ENCODE assay signal across 14 cellular contexts in the genomic region with DNA sequence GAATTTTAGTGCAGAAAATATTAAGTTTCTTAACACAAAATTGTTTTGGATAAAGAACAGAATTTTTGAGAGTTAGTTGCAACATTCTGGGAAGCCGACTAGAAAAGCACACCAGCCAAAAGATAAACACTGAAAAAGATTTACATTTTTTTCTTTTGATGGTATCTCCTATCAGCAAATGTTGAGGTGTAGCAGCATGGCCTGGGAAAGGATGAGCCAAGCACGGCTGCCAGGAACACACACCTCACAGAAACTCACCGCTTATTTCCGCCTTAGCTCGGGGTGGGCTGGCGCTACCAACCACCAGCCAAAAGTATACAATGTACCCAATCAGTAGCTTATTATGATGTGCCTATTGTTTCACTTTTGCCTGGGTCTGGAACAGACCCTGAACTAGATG.
DNase-seq lines count a peak whose midpoint lies in the region; ATAC-seq and TF ChIP-seq lines count a peak whose summit lies in the region.
"Had no signal": no experiment of that assay in that cellular context is flagged by ENCODE, and none has a peak within 500 bp of the region (broad histone marks: within the 10 kb centered on the region; RNA-seq: fewer than 3 reads in every experiment).

No MANE protein-coding gene starts in this region.

- H3K27ac ChIP-seq in esophagus squamous epithelium = peak overlapping the region in 3 of 4 donors; percentile 38 to 76 (median 71)

- H3K4me3 Mint-ChIP-seq in activated CD4-positive, alpha-beta T cell treated with anti-CD3 and anti-CD28 coated beads, Interleukin-2, amount 10 ng/mL, durations not matched to agents 7 days and 5 days = no peak overlapping the region
- H3K4me3 Mint-ChIP-seq in stimulated activated effector memory CD8-positive, alpha-beta T cell treated with anti-CD3 and anti-CD28 coated beads, Interleukin-12 subunit alpha, Interleukin-12 subunit beta, amount 100 ng/mL, for 72 hours = no peak overlapping the region
- no peak overlapping the region for H3K4me3 Mint-ChIP-seq in activated CD8-positive, alpha-beta T cell treated with anti-CD3 and anti-CD28 coated beads, Interleukin-2, amount 10 ng/mL, durations not matched to agents 7 days and 5 days
- H3K4me3 Mint-ChIP-seq: activated CD8-positive, alpha-beta T cell treated with anti-CD3 and anti-CD28 coated beads for 36 hours; stimulated activated memory B cell treated with anti-CD40 and anti-IgM and Interleukin-4, amounts not matched to agents 10 μg/mL and 1 μg/mL and 100 μg/mL, for 72 hours had no signal

- WGBS in esophagus squamous epithelium, 2 donors = 49 to 53% methylated on average over 6 of the region's 6 CpGs

- peaks cover 36% of the 10 kb centered on the region for H3K4me1 Mint-ChIP-seq in activated CD4-positive, alpha-beta T cell treated with anti-CD3 and anti-CD28 coated beads, Interleukin-2, amount 10 ng/mL, durations not matched to agents 7 days and 5 days
- H3K4me1 Mint-ChIP-seq in stimulated activated effector memory CD8-positive, alpha-beta T cell treated with anti-CD3 and anti-CD28 coated beads, Interleukin-12 subunit alpha, Interleukin-12 subunit beta, amount 100 ng/mL, for 72 hours = peaks cover 34% of the 10 kb centered on the region
- no peaks in the 10 kb centered on the region for H3K4me1 Mint-ChIP-seq in activated CD8-positive, alpha-beta T cell treated with anti-CD3 and anti-CD28 coated beads, Interleukin-2, amount 10 ng/mL, durations not matched to agents 7 days and 5 days (ENCODE audit: low read depth)
- H3K4me1 Mint-ChIP-seq: stimulated activated memory B cell treated with anti-CD40 and anti-IgM and Interleukin-4, amounts not matched to agents 10 μg/mL and 1 μg/mL and 100 μg/mL, for 72 hours had no signal

- peaks cover 9 to 71% (median 24%) of the 10 kb centered on the region in 3 donors for H3K4me1 ChIP-seq in esophagus squamous epithelium

- ATAC-seq in stimulated activated effector memory CD8-positive, alpha-beta T cell treated with anti-CD3 and anti-CD28 coated beads, Interleukin-12 subunit alpha, Interleukin-12 subunit beta, amount 100 ng/mL, for 72 hours = peak; percentile 2
- ATAC-seq in GM19324 (IDR thresholded peaks at IDR 0.05; ENCODE audit: low FRiP score, unreplicated experiment) = no peak
- ATAC-seq in activated CD8-positive, alpha-beta T cell treated with anti-CD3 and anti-CD28 coated beads, Interleukin-2, amount 10 ng/mL, durations not matched to agents 7 days and 5 days = no peak
- ATAC-seq in HG02678 (IDR thresholded peaks at IDR 0.05; ENCODE audit: unreplicated experiment) = no peak
- ATAC-seq: activated CD8-positive, alpha-beta T cell treated with anti-CD3 and anti-CD28 coated beads for 36 hours; stimulated activated memory B cell treated with anti-CD40 and anti-IgM and Interleukin-4, amounts not matched to agents 10 μg/mL and 1 μg/mL and 100 μg/mL, for 72 hours had no signal

- no peak for TF ChIP-seq POLR2A in esophagus squamous epithelium (IDR thresholded peaks at IDR 0.05)

- H3K27me3 ChIP-seq in esophagus squamous epithelium = no peaks in the 10 kb centered on the region

- H3K36me3 Mint-ChIP-seq in activated CD4-positive, alpha-beta T cell treated with anti-CD3 and anti-CD28 coated beads, Interleukin-2, amount 10 ng/mL, durations not matched to agents 7 days and 5 days (ENCODE audit: low read depth) = peaks cover 8% of the 10 kb centered on the region
- H3K36me3 Mint-ChIP-seq in stimulated activated effector memory CD8-positive, alpha-beta T cell treated with anti-CD3 and anti-CD28 coated beads, Interleukin-12 subunit alpha, Interleukin-12 subunit beta, amount 100 ng/mL, for 72 hours = peaks cover 10% of the 10 kb centered on the region
- no peaks in the 10 kb centered on the region for H3K36me3 Mint-ChIP-seq in activated CD8-positive, alpha-beta T cell treated with anti-CD3 and anti-CD28 coated beads, Interleukin-2, amount 10 ng/mL, durations not matched to agents 7 days and 5 days (ENCODE audit: low read depth)

- no peak for TF ChIP-seq CTCF in esophagus squamous epithelium (IDR thresholded peaks at IDR 0.05)

- intact Hi-C loops in esophagus squamous epithelium (cut with DNase I) = no loop called here

- H3K4me3 ChIP-seq in esophagus squamous epithelium = no peak overlapping the region

- POLR2A ChIA-PET in activated CD4-positive, alpha-beta T cell treated with anti-CD3 and anti-CD28 coated beads, Interleukin-2, amount 10 ng/mL, durations not matched to agents 7 days and 5 days (lab: Charles Lee) = no interaction called here
- POLR2A ChIA-PET in activated CD8-positive, alpha-beta T cell treated with anti-CD3 and anti-CD28 coated beads, Interleukin-2, amount 10 ng/mL, durations not matched to agents 7 days and 5 days (lab: Charles Lee) = no interaction called here

- CTCF ChIA-PET in activated CD4-positive, alpha-beta T cell treated with anti-CD3 and anti-CD28 coated beads, Interleukin-2, amount 10 ng/mL, durations not matched to agents 7 days and 5 days (lab: Charles Lee) = no interaction called here
- CTCF ChIA-PET in activated CD8-positive, alpha-beta T cell treated with anti-CD3 and anti-CD28 coated beads, Interleukin-2, amount 10 ng/mL, durations not matched to agents 7 days and 5 days (lab: Charles Lee) = interaction anchor here (1.5 kb wide), 1 partner anchor 13 kb away, joined by 3 read pairs; no protein-coding TSS in a partner anchor

- no peaks in the 10 kb centered on the region for H3K9me3 Mint-ChIP-seq in activated CD4-positive, alpha-beta T cell treated with anti-CD3 and anti-CD28 coated beads, Interleukin-2, amount 10 ng/mL, durations not matched to agents 7 days and 5 days
- H3K9me3 Mint-ChIP-seq in stimulated activated effector memory CD8-positive, alpha-beta T cell treated with anti-CD3 and anti-CD28 coated beads, Interleukin-12 subunit alpha, Interleukin-12 subunit beta, amount 100 ng/mL, for 72 hours = no peaks in the 10 kb centered on the region
- no peaks in the 10 kb centered on the region for H3K9me3 Mint-ChIP-seq in activated CD8-positive, alpha-beta T cell treated with anti-CD3 and anti-CD28 coated beads, Interleukin-2, amount 10 ng/mL, durations not matched to agents 7 days and 5 days (ENCODE audit: insufficient read depth)
- H3K9me3 Mint-ChIP-seq: activated CD8-positive, alpha-beta T cell treated with anti-CD3 and anti-CD28 coated beads for 36 hours; stimulated activated memory B cell treated with anti-CD40 and anti-IgM and Interleukin-4, amounts not matched to agents 10 μg/mL and 1 μg/mL and 100 μg/mL, for 72 hours had no signal

- H3K36me3 ChIP-seq in esophagus squamous epithelium = peaks cover 0 to 4% (median 0%) of the 10 kb centered on the region in 3 donors

- H3K27ac Mint-ChIP-seq in activated CD4-positive, alpha-beta T cell treated with anti-CD3 and anti-CD28 coated beads, Interleukin-2, amount 10 ng/mL, durations not matched to agents 7 days and 5 days = peak overlapping the region; percentile 76
- peak overlapping the region; percentile 60 for H3K27ac Mint-ChIP-seq in stimulated activated effector memory CD8-positive, alpha-beta T cell treated with anti-CD3 and anti-CD28 coated beads, Interleukin-12 subunit alpha, Interleukin-12 subunit beta, amount 100 ng/mL, for 72 hours
- no peak overlapping the region for H3K27ac Mint-ChIP-seq in activated CD8-positive, alpha-beta T cell treated with anti-CD3 and anti-CD28 coated beads, Interleukin-2, amount 10 ng/mL, durations not matched to agents 7 days and 5 days
- H3K27ac Mint-ChIP-seq: activated CD8-positive, alpha-beta T cell treated with anti-CD3 and anti-CD28 coated beads for 36 hours; stimulated activated memory B cell treated with anti-CD40 and anti-IgM and Interleukin-4, amounts not matched to agents 10 μg/mL and 1 μg/mL and 100 μg/mL, for 72 hours had no signal

- peak; percentile 35 for DNase-seq in activated naive CD4-positive, alpha-beta T cell treated with Interleukin-2 at 50 U/mL for 16 hours
- no peak for DNase-seq in activated naive CD4-positive, alpha-beta T cell treated with anti-CD3 and anti-CD28 coated beads, Interleukin-2, amount 50 U/mL, for 16 hours
- peak; percentile 23 for DNase-seq in activated CD4-positive, alpha-beta T cell treated with anti-CD3 and anti-CD28 coated beads, Interleukin-2, amount 10 ng/mL, durations not matched to agents 7 days and 5 days
- no peak for DNase-seq in esophagus squamous epithelium (lab: John Stamatoyannopoulos, UW)
- no peak for DNase-seq in stimulated activated effector memory CD8-positive, alpha-beta T cell treated with anti-CD3 and anti-CD28 coated beads, Interleukin-12 subunit alpha, Interleukin-12 subunit beta, amount 100 ng/mL, for 72 hours (ENCODE audit: low spot score in 2 of 2)
- no peak for DNase-seq in activated CD8-positive, alpha-beta T cell treated with anti-CD3 and anti-CD28 coated beads, Interleukin-2, amount 10 ng/mL, durations not matched to agents 7 days and 5 days
- DNase-seq: activated CD8-positive, alpha-beta T cell treated with anti-CD3 and anti-CD28 coated beads for 36 hours; head of caudate nucleus; MM.1S; NCI-H2081 treated with DMSO at 0.1 percent for 48 hours; RPMI8226 had no signal

- H3K9me3 ChIP-seq in esophagus squamous epithelium = no peaks in the 10 kb centered on the region

- no peaks in the 10 kb centered on the region for H3K27me3 Mint-ChIP-seq in activated CD4-positive, alpha-beta T cell treated with anti-CD3 and anti-CD28 coated beads, Interleukin-2, amount 10 ng/mL, durations not matched to agents 7 days and 5 days
- H3K27me3 Mint-ChIP-seq in activated CD8-positive, alpha-beta T cell treated with anti-CD3 and anti-CD28 coated beads, Interleukin-2, amount 10 ng/mL, durations not matched to agents 7 days and 5 days (ENCODE audit: low read depth) = no peaks in the 10 kb centered on the region
- H3K27me3 Mint-ChIP-seq: activated CD8-positive, alpha-beta T cell treated with anti-CD3 and anti-CD28 coated beads for 36 hours; stimulated activated memory B cell treated with anti-CD40 and anti-IgM and Interleukin-4, amounts not matched to agents 10 μg/mL and 1 μg/mL and 100 μg/mL, for 72 hours had no signal

Comparison
In these comparisons a context has a peak if more than half of its experiments do, and no peak if none do; other contexts are left out.
1. DNase-seq: peak in activated naive CD4-positive, alpha-beta T cell treated with Interleukin-2 at 50 U/mL for 16 hours (single experiment) and activated CD4-positive, alpha-beta T cell treated with anti-CD3 and anti-CD28 coated beads, Interleukin-2, amount 10 ng/mL, durations not matched to agents 7 days and 5 days (single experiment); none in activated naive CD4-positive, alpha-beta T cell treated with anti-CD3 and anti-CD28 coated beads, Interleukin-2, amount 50 U/mL, for 16 hours (single experiment), esophagus squamous epithelium (single experiment), stimulated activated effector memory CD8-positive, alpha-beta T cell treated with anti-CD3 and anti-CD28 coated beads, Interleukin-12 subunit alpha, Interleukin-12 subunit beta, amount 100 ng/mL, for 72 hours (0 of 2) and activated CD8-positive, alpha-beta T cell treated with anti-CD3 and anti-CD28 coated beads, Interleukin-2, amount 10 ng/mL, durations not matched to agents 7 days and 5 days (single experiment).